16 cellular contexts compared by ENCODE assay signal in the genomic region with DNA sequence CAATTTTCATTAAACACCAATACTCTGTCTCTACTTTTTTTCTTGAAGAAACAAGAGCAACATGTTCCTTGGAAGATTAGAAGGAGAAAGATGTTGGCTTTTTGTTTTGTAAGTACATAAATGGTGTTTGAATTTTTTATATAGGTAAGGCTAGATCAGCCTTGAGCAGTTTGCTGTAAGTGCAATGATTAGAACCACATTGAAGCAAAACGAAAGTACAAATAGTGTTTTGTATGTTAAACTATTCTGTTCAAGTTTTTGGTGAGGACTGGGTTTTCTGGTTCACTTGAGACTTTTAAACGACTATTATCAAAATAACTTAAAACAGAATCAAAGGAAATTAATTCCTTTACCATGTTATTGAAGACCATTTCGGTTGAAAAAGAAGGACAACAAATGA.
A peak's percentile ranks its signal among the peaks of the same experiment; 100 is the strongest.
DNase-seq lines count a peak whose midpoint lies in the region; ATAC-seq, FAIRE-seq and TF ChIP-seq lines count a peak whose summit lies in the region.
"Had no signal": no experiment of that assay in that cellular context is flagged by ENCODE, and none has a peak within 500 bp of the region (broad histone marks: within the 10 kb centered on the region; RNA-seq: fewer than 3 reads in every experiment).

No MANE protein-coding gene starts in this region.

- H3K9me3 ChIP-seq in A549 (no peaks in the 10 kb centered on the region), astrocyte (ENCODE audit: insufficient read depth, low read depth, low read length) (no peaks in the 10 kb centered on the region), mesenchymal stem cell (ENCODE audit: control insufficient read depth, low read length) (no peaks in the 10 kb centered on the region), T-helper 17 cell (ENCODE audit: control insufficient read depth, low read length, poor library complexity, severe bottlenecking) (no peaks in the 10 kb centered on the region)
- no peaks in the 10 kb centered on the region for H3K9me3 ChIP-seq in effector memory CD4-positive, alpha-beta T cell (ENCODE audit: control insufficient read depth, low read length)
- H3K9me3 ChIP-seq: BE2C had no signal

- H3K9ac ChIP-seq in astrocyte (ENCODE audit: low read length) (no peak overlapping the region), mesenchymal stem cell (ENCODE audit: low read length) (peak overlapping the region; percentile 69)

- CTCF ChIA-PET in A549 (lab: Yijun Ruan, JAX), result no interaction called here

- H3K36me3 Mint-ChIP-seq in HFFc6 (ENCODE audit: low read depth) (no peaks in the 10 kb centered on the region), astrocyte (ENCODE audit: low read depth, unreplicated experiment) (peaks cover 4% of the 10 kb centered on the region), T-helper 17 cell (ENCODE audit: low read depth) (no peaks in the 10 kb centered on the region)
- H3K36me3 Mint-ChIP-seq: CD4-positive, alpha-beta memory T cell had no signal

- no peak overlapping the region for H4K8ac ChIP-seq in mesenchymal stem cell (ENCODE audit: low read length)

- TF ChIP-seq CTCF in A549 (IDR thresholded peaks at IDR 0.05), result no peak
- TF ChIP-seq CTCF in HFFc6 (IDR thresholded peaks at IDR 0.05), result no peak
- no peak for TF ChIP-seq CTCF in astrocyte (IDR thresholded peaks at IDR 0.05; ENCODE audit: insufficient read depth, low read depth, low read length)

- 33% methylated on average over 3 of the region's 3 CpGs for WGBS in A549 (ENCODE audit: missing lambda C conversion rate)
- WGBS in mesenchymal stem cell, result 76% methylated on average over 2 of the region's 3 CpGs

- no peak for TF ChIP-seq RAD21 in A549 (conservative IDR thresholded peaks at IDR 0.05 in 1 of 2, IDR thresholded peaks at IDR 0.05 in 1 of 2)

- H2BK5ac ChIP-seq in mesenchymal stem cell (ENCODE audit: low read depth, low read length, poor library complexity, severe bottlenecking), result no peak overlapping the region

- H3K27me3 Mint-ChIP-seq in HFFc6 (ENCODE audit: insufficient read depth), result no peaks in the 10 kb centered on the region
- H3K27me3 Mint-ChIP-seq in astrocyte (ENCODE audit: low read depth, unreplicated experiment), result peaks cover 9% of the 10 kb centered on the region
- peaks cover 11% of the 10 kb centered on the region for H3K27me3 Mint-ChIP-seq in T-helper 17 cell

- H3K4me3 Mint-ChIP-seq in HFFc6, result peak overlapping the region; percentile 83
- H3K4me3 Mint-ChIP-seq in astrocyte (ENCODE audit: unreplicated experiment), result no peak overlapping the region
- H3K4me3 Mint-ChIP-seq in T-helper 17 cell, result no peak overlapping the region
- H3K4me3 Mint-ChIP-seq: CD4-positive, alpha-beta memory T cell; GM23338 had no signal

- H2AFZ ChIP-seq in astrocyte (ENCODE audit: low read depth, low read length), result no peak overlapping the region
- H2AFZ ChIP-seq in mesenchymal stem cell (ENCODE audit: low read depth, low read length), result no peak overlapping the region

- H3K4me1 Mint-ChIP-seq in HFFc6 (ENCODE audit: low read depth) (peaks cover 38% of the 10 kb centered on the region), astrocyte (ENCODE audit: low read depth, unreplicated experiment) (no peaks in the 10 kb centered on the region), T-helper 17 cell (peaks cover 6% of the 10 kb centered on the region)

- H3K4me1 ChIP-seq in A549 (no peaks in the 10 kb centered on the region), astrocyte (ENCODE audit: insufficient read depth, low read length) (no peaks in the 10 kb centered on the region), mesenchymal stem cell (ENCODE audit: control insufficient read depth, insufficient read depth, low read depth, low read length) (no peaks in the 10 kb centered on the region)
- H3K4me1 ChIP-seq in effector memory CD4-positive, alpha-beta T cell (ENCODE audit: control insufficient read depth, insufficient read depth, low read length, poor library complexity, severe bottlenecking), result no peaks in the 10 kb centered on the region
- H3K4me1 ChIP-seq: BE2C had no signal

- no peak overlapping the region; the same call in 1 of the 2 replicates for H3K27ac Mint-ChIP-seq in HFFc6
- no peak overlapping the region for H3K27ac Mint-ChIP-seq in astrocyte (ENCODE audit: unreplicated experiment)
- H3K27ac Mint-ChIP-seq in T-helper 17 cell, result no peak overlapping the region
- H3K27ac Mint-ChIP-seq: CD4-positive, alpha-beta memory T cell; GM23338 had no signal

- POLR2A ChIA-PET in A549 (lab: Yijun Ruan, JAX), result no interaction called here

- no peak overlapping the region for H3K23ac ChIP-seq in mesenchymal stem cell (ENCODE audit: low read length in 2 of 2)

- no peaks in the 10 kb centered on the region for H3K9me3 Mint-ChIP-seq in HFFc6
- H3K9me3 Mint-ChIP-seq in astrocyte (ENCODE audit: unreplicated experiment), result peaks cover 6% of the 10 kb centered on the region

- TF ChIP-seq POLR2A in A549 (IDR thresholded peaks at IDR 0.05; ENCODE audit: low read length), result no peak

- no peak overlapping the region for H2BK12ac ChIP-seq in mesenchymal stem cell (ENCODE audit: low read length in 2 of 2)

- H3K79me1 ChIP-seq in mesenchymal stem cell (replicated peaks; ENCODE audit: low read length, poor library complexity, severe bottlenecking), result no peaks in the 10 kb centered on the region

- H3K18ac ChIP-seq in mesenchymal stem cell (ENCODE audit: low read depth in 1 of 2, low read length in 2 of 2), result no peak overlapping the region

- H3K14ac ChIP-seq in mesenchymal stem cell (ENCODE audit: low read length in 2 of 2), result no peak overlapping the region

- no peaks in the 10 kb centered on the region for H3K79me2 ChIP-seq in astrocyte (ENCODE audit: insufficient read depth, low read length)

- no peak for DNase-seq in A549 (ENCODE audit: low read depth in 1 of 2, low spot score in 1 of 2)
- no peak for DNase-seq in HFFc6
- no peak for DNase-seq in astrocyte (ENCODE audit: low read depth)
- DNase-seq in mesenchymal stem cell, result no peak
- DNase-seq in T-helper 17 cell, result no peak
- DNase-seq in effector memory CD4-positive, alpha-beta T cell, result no peak
- DNase-seq in stimulated activated CD4-positive, alpha-beta T cell treated with anti-CD3 and anti-CD28 coated beads, Interleukin-12 subunit alpha, Interleukin-12 subunit beta, amount 100 ng/mL, for 4 hours, result no peak
- DNase-seq in OCI-M2 (lab: John Stamatoyannopoulos, UW; ENCODE audit: unreplicated experiment), result no peak
- DNase-seq: 8988T; BE2C; CD4-positive, alpha-beta memory T cell; DMS79; H7 had no signal

- H3K4me3 ChIP-seq in A549, result no peak overlapping the region
- H3K4me3 ChIP-seq in astrocyte (ENCODE audit: insufficient read depth, low read depth, low read length), result no peak overlapping the region
- H3K4me3 ChIP-seq in mesenchymal stem cell (ENCODE audit: insufficient read depth in 1 of 2, low read depth in 1 of 2, low read length in 2 of 2), result peak overlapping the region in 1 of 2 experiments; percentile 42
- no peak overlapping the region for H3K4me3 ChIP-seq in effector memory CD4-positive, alpha-beta T cell (ENCODE audit: insufficient read depth, low read depth, low read length, poor library complexity, severe bottlenecking)
- H3K4me3 ChIP-seq: GM23338 had no signal

- H4K20me1 ChIP-seq in astrocyte (ENCODE audit: insufficient read depth, low read length), result no peaks in the 10 kb centered on the region

- H2BK120ac ChIP-seq in mesenchymal stem cell (ENCODE audit: low read depth, low read length), result no peak overlapping the region

- no peak overlapping the region for H2BK15ac ChIP-seq in mesenchymal stem cell (ENCODE audit: low read depth, poor library complexity, severe bottlenecking)

- no peak overlapping the region for H4K91ac ChIP-seq in mesenchymal stem cell (ENCODE audit: low read length)

- H3K27ac ChIP-seq in A549 (no peak overlapping the region), astrocyte (ENCODE audit: low read depth, low read length) (no peak overlapping the region), mesenchymal stem cell (ENCODE audit: low read length, poor library complexity, severe bottlenecking) (no peak overlapping the region)
- no peak overlapping the region for H3K27ac ChIP-seq in effector memory CD4-positive, alpha-beta T cell (ENCODE audit: insufficient read depth, low read length, poor library complexity, severe bottlenecking)
- H3K27ac ChIP-seq: C4-2B had no signal

- FAIRE-seq in A549 (lab: Jason Lieb, UNC) (peak; percentile 78), astrocyte (lab: Jason Lieb, UNC) (peak; percentile 66)
- FAIRE-seq: GM12891 had no signal

- TF ChIP-seq EP300 in A549 (IDR thresholded peaks at IDR 0.05), result no peak

- H3K36me3 ChIP-seq in astrocyte (ENCODE audit: insufficient read depth, low read length), result no peaks in the 10 kb centered on the region
- H3K36me3 ChIP-seq in mesenchymal stem cell (ENCODE audit: control insufficient read depth in 1 of 2, insufficient read depth in 2 of 2, low read depth in 1 of 2, low read length in 2 of 2), result no peaks in the 10 kb centered on the region
- H3K36me3 ChIP-seq in effector memory CD4-positive, alpha-beta T cell (ENCODE audit: control insufficient read depth, insufficient read depth, low read length), result no peaks in the 10 kb centered on the region
- H3K36me3 ChIP-seq: BE2C had no signal

- no peak overlapping the region for H3K4me2 ChIP-seq in A549
- no peak overlapping the region for H3K4me2 ChIP-seq in astrocyte (ENCODE audit: low read length)
- no peak overlapping the region for H3K4me2 ChIP-seq in mesenchymal stem cell (ENCODE audit: low read length, poor library complexity, severe bottlenecking)
- H3K4me2 ChIP-seq: GM23338 had no signal

- no peak overlapping the region for H2AK5ac ChIP-seq in mesenchymal stem cell (ENCODE audit: low read length, severe bottlenecking)

- ATAC-seq in A549 (no peak), T-helper 17 cell (no peak)
- ATAC-seq: GM23338 had no signal

- H3K27me3 ChIP-seq in astrocyte (ENCODE audit: insufficient read depth, low read length), result no peaks in the 10 kb centered on the region
- no peaks in the 10 kb centered on the region for H3K27me3 ChIP-seq in mesenchymal stem cell (ENCODE audit: control insufficient read depth in 1 of 2, insufficient read depth in 1 of 2, low read length in 2 of 2)
- no peaks in the 10 kb centered on the region for H3K27me3 ChIP-seq in effector memory CD4-positive, alpha-beta T cell (replicated peaks; ENCODE audit: control insufficient read depth, insufficient read depth, low read length, poor library complexity, severe bottlenecking)
- H3K27me3 ChIP-seq: BE2C had no signal

- H3K4ac ChIP-seq in mesenchymal stem cell (ENCODE audit: low read depth in 1 of 2, low read length in 2 of 2), result no peak overlapping the region

TF ChIP-seq in A549, 52 proteins besides CTCF, POLR2A, EP300 and RAD21 (continues in another document):
- TF ChIP-seq E2F6 (IDR thresholded peaks at IDR 0.05; ENCODE audit: borderline replicate concordance, low read depth) (no peak), CHD4 (IDR thresholded peaks at IDR 0.05; ENCODE audit: borderline replicate concordance) (no peak), ZSCAN20 (CRISPR knock-in tag; IDR thresholded peaks at IDR 0.05) (no peak), GATA3 (IDR thresholded peaks at IDR 0.05; ENCODE audit: borderline replicate concordance) (no peak), FOSB (CRISPR knock-in tag; IDR thresholded peaks at IDR 0.05) (no peak)
